Comparison of ENCODE assay signal across 8 cellular contexts in the genomic region with DNA sequence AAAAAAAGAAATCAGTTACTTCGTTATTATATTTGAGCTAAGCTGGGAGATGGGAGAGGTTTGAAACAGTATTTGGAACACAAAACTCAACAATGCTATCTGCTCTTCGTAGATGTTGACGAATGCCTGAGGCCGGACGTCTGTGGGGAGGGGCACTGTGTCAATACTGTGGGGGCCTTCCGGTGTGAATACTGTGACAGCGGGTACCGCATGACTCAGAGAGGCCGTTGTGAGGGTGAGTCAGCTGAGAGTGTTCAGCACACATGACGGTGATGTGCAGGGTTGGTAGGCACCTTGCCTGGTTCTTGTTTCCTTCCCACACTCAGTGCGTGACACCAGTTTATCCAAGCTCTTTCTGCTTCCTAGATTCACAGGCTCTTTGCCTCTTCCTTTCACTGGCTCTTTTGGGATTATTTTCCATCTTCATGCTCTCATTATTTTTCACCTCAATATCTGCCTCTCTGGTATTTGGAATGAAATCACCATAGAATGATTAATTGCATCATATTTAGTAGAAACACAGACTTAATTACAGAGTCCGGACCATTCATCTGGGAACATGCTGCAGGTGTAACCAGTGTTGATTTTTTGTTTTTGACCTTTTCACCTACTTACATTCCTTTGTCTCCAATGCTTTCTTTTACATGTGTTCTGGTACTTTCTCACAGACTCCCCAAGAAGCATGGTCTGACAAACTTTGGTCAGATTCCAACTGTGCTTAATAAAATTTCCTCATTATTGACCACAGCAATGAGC.
DNase-seq lines count a peak whose midpoint lies in the region; ATAC-seq and TF ChIP-seq lines count a peak whose summit lies in the region.

No MANE protein-coding gene starts in this region.

- intact Hi-C loops in PC-3 (cut with micrococcal nuclease): loop anchor here (1.0 to 10.0 kb wide), 5 partner anchors 97 to 331 kb away; partner anchors contain the start of genes FAM98A and LTBP1

- DNase-seq in COLO668 (lab: John Stamatoyannopoulos, UW; ENCODE audit: unreplicated experiment): peak; percentile 53
- peak; percentile 99 for DNase-seq in PC-3
- peak; percentile 89 to 98 for DNase-seq in cardiac fibroblast (ENCODE audit: low read depth in 2 of 2)
- peak; percentile 40 for DNase-seq in occipital lobe (lab: John Stamatoyannopoulos, UW)
- DNase-seq in left lobe of liver (ENCODE audit: low spot score): no peak
- DNase-seq in NCI-H1092 (lab: John Stamatoyannopoulos, UW): no peak
- DNase-seq in NCI-H345 treated with DMSO at 0.1 percent for 48 hours (lab: John Stamatoyannopoulos, UW; ENCODE audit: unreplicated experiment): no peak

- H4K20me1 ChIP-seq in PC-3 (ENCODE audit: low read length): no peaks in the 10 kb centered on the region

- no peak overlapping the region for H2AFZ ChIP-seq in PC-3 (ENCODE audit: low read length)

- H3K27me3 ChIP-seq in PC-3 (ENCODE audit: low read length): no peaks in the 10 kb centered on the region

- no peaks in the 10 kb centered on the region for H3F3A ChIP-seq in PC-3 (ENCODE audit: low read length, unreplicated experiment)

- TSS peak; percentile 93 for BruUV-seq in PC-3 (replicated peaks; lab: Mats Ljungman, UMichigan)

- peak overlapping the region; percentile 93 for H3K9ac ChIP-seq in PC-3 (ENCODE audit: low read length)

- H3K27ac ChIP-seq in PC-3 (ENCODE audit: low read length): peak overlapping the region; percentile 99

- TF ChIP-seq CTCF in PC-3 (conservative IDR thresholded peaks at IDR 0.05; ENCODE audit: low read depth, low read length): no peak
- no peak for TF ChIP-seq CTCF in cardiac fibroblast (IDR thresholded peaks at IDR 0.05; ENCODE audit: low read depth, low read length)

- H3K9me2 ChIP-seq in PC-3 (replicated peaks; ENCODE audit: low read length): no peaks in the 10 kb centered on the region

- no peaks in the 10 kb centered on the region for H3K9me3 ChIP-seq in PC-3 (ENCODE audit: low read length)

- POLR2A ChIA-PET in PC-3 (lab: Charles Lee; ENCODE audit: unreplicated experiment): interaction anchor here (0.6 kb wide), 1 partner anchor 323 kb away, joined by 3 read pairs; the partner anchor contains the start of gene FAM98A

- H3K79me2 ChIP-seq in PC-3 (ENCODE audit: low read length): no peaks in the 10 kb centered on the region

- ATAC-seq in PC-3: peak; percentile 99
- no peak for ATAC-seq in left lobe of liver
- ATAC-seq in HG03457 (IDR thresholded peaks at IDR 0.05; ENCODE audit: unreplicated experiment): no peak

- CTCF ChIA-PET in PC-3 (lab: Charles Lee): interaction anchor here (0.7 kb wide), 2 partner anchors 45 to 166 kb away, joined by 3 to 4 read pairs; no protein-coding TSS in a partner anchor

- H3K36me3 ChIP-seq in PC-3 (ENCODE audit: low read depth, low read length): peaks cover 2% of the 10 kb centered on the region; the same call in 1 of the 2 replicates

- no peak overlapping the region for H3K4me3 ChIP-seq in PC-3 (ENCODE audit: low read length)
- no peak overlapping the region for H3K4me3 ChIP-seq in cardiac fibroblast (replicated peaks in 1 of 2; ENCODE audit: low read depth in 2 of 2, low read length in 2 of 2)

- peak overlapping the region; percentile 50 for H3K4me2 ChIP-seq in PC-3 (ENCODE audit: low read length)

- H3K4me1 ChIP-seq in PC-3 (ENCODE audit: insufficient read depth, low read length): peaks cover 37% of the 10 kb centered on the region

Comparison
In these comparisons a context has a peak if more than half of its experiments do, and no peak if none do; other contexts are left out.
1. DNase-seq: peak in COLO668 (single experiment), PC-3 (single experiment), cardiac fibroblast (2 of 2) and occipital lobe (single experiment); none in left lobe of liver (single experiment), NCI-H1092 (single experiment) and NCI-H345 treated with DMSO at 0.1 percent for 48 hours (single experiment).